11 cellular contexts compared by ENCODE assay signal in genomic region chr7:25831901-25832411, GRCh38.
A peak's percentile ranks its signal among the peaks of the same experiment; 100 is the strongest.
DNase-seq lines count a peak whose midpoint lies in the region; ATAC-seq, FAIRE-seq and TF ChIP-seq lines count a peak whose summit lies in the region.
"Had no signal": no experiment of that assay in that cellular context is flagged by ENCODE, and none has a peak within 500 bp of the region (broad histone marks: within the 10 kb centered on the region; RNA-seq: fewer than 3 reads in every experiment).

No MANE protein-coding gene starts in this region.

- FAIRE-seq in small intestine (lab: Jason Lieb, UNC): no peak

- H3K4me3 ChIP-seq in HUES48 (ENCODE audit: low read depth, low read length): no peak overlapping the region; the same call in 1 of the 2 replicates
- no peak overlapping the region for H3K4me3 ChIP-seq in small intestine (ENCODE audit: low read depth in 1 of 2, low read length in 2 of 2)

- 38 to 55% (median 46%) methylated on average over 5 of the region's 5 CpGs for WGBS in small intestine, 3 donors

- H3K36me3 ChIP-seq in HUES48 (ENCODE audit: control insufficient read depth, insufficient read depth, low read length): no peaks in the 10 kb centered on the region
- H3K36me3 ChIP-seq in small intestine (ENCODE audit: control insufficient read depth in 2 of 2, insufficient read depth in 2 of 2, low read length in 2 of 2): no peaks in the 10 kb centered on the region

- H3K27me3 Mint-ChIP-seq in brain: peaks cover 4% of the 10 kb centered on the region

- peaks cover 46% of the 10 kb centered on the region for H3K4me1 Mint-ChIP-seq in brain

- no peaks in the 10 kb centered on the region for H3K36me3 Mint-ChIP-seq in brain
- H3K36me3 Mint-ChIP-seq: naive thymus-derived CD4-positive, alpha-beta T cell had no signal

- peaks cover 0 to 15% (median 3%) of the 10 kb centered on the region in 5 experiments for H3K9me3 Mint-ChIP-seq in brain

- no peaks in the 10 kb centered on the region for H3K9me3 ChIP-seq in HUES48 (ENCODE audit: control insufficient read depth, insufficient read depth, low read length)
- H3K9me3 ChIP-seq in small intestine (ENCODE audit: control insufficient read depth, low read depth): no peaks in the 10 kb centered on the region

- peak overlapping the region; percentile 37 for H3K27ac ChIP-seq in HUES48 (ENCODE audit: low read depth, low read length)
- peak overlapping the region; percentile 25 to 56 for H3K27ac ChIP-seq in small intestine (ENCODE audit: low read depth in 1 of 2, low read length in 1 of 2)
- no peak overlapping the region for H3K27ac ChIP-seq in foreskin keratinocyte

- peak; percentile 90 for DNase-seq in left kidney (ENCODE audit: low read depth, low spot score)
- no peak for DNase-seq in small intestine
- DNase-seq in foreskin keratinocyte: no peak
- no peak for DNase-seq in HPDE6-E6E7 (ENCODE audit: extremely low spot score)
- DNase-seq: naive thymus-derived CD4-positive, alpha-beta T cell; NCI-H446 treated with DMSO at 0.1 percent for 48 hours had no signal

- ATAC-seq in foreskin keratinocyte (no peak), GM21367 (IDR thresholded peaks at IDR 0.05; ENCODE audit: unreplicated experiment) (no peak), HG03135 (IDR thresholded peaks at IDR 0.05; ENCODE audit: unreplicated experiment) (no peak)
- ATAC-seq: esophagus mucosa; naive thymus-derived CD4-positive, alpha-beta T cell had no signal

- H3K27me3 ChIP-seq in HUES48 (ENCODE audit: control insufficient read depth, insufficient read depth, low read length) (no peaks in the 10 kb centered on the region), small intestine (ENCODE audit: control insufficient read depth in 2 of 2, insufficient read depth in 2 of 2, low read length in 2 of 2) (peaks cover 0 to 2% of the 10 kb centered on the region in 2 donors), foreskin keratinocyte (no peaks in the 10 kb centered on the region)

- TF ChIP-seq CTCF in brain (conservative IDR thresholded peaks at IDR 0.05) (no peak), foreskin keratinocyte (conservative IDR thresholded peaks at IDR 0.05) (no peak)

- H3K4me3 Mint-ChIP-seq in brain: peak overlapping the region in 3 of 5 experiments; percentile 7 to 38 (median 26)
- H3K4me3 Mint-ChIP-seq: naive thymus-derived CD4-positive, alpha-beta T cell had no signal

- peak overlapping the region; percentile 67 to 86 (median 79) for H3K27ac Mint-ChIP-seq in brain
- H3K27ac Mint-ChIP-seq: naive thymus-derived CD4-positive, alpha-beta T cell had no signal

- H3K9ac ChIP-seq in HUES48 (ENCODE audit: low read depth, low read length): no peak overlapping the region

- H3K4me1 ChIP-seq in HUES48 (ENCODE audit: control insufficient read depth, insufficient read depth, low read length): peaks cover 30% of the 10 kb centered on the region
- H3K4me1 ChIP-seq in small intestine (ENCODE audit: control insufficient read depth in 2 of 2, insufficient read depth in 1 of 2, low read depth in 1 of 2, low read length in 1 of 2): no peaks in the 10 kb centered on the region
- H3K4me1 ChIP-seq in foreskin keratinocyte: peaks cover 6% of the 10 kb centered on the region
